Comparison of ENCODE assay signal across 18 cellular contexts in the genomic region with DNA sequence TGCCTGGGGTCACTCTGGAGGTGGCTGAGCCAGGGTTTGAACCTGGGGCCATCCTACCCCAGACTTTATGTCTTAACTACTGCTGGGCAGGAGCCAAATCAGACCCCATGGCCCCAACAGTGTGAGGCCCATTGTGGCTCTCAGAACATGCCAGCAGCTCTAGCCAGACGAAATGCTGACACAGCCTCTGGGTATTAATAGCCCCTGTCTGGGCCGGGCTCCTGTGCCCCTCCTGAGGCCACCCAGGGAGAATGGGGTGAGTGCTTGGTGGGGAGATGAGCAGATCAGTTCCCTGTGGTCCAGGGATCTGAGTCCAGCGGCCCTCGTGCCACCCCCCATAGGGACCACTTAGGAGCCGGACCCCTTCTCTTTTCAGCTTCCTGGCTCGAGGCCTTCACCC. TPM values are rescaled to one million over a fixed set of nuclear protein-coding genes. Genes with fewer than 3 reads are reported as not detected.
A peak's percentile ranks its signal among the peaks of the same experiment; 100 is the strongest.
DNase-seq lines count a peak whose midpoint lies in the region; ATAC-seq, FAIRE-seq and TF ChIP-seq lines count a peak whose summit lies in the region.
"Had no signal": no experiment of that assay in that cellular context is flagged by ENCODE, and none has a peak within 500 bp of the region (broad histone marks: within the 10 kb centered on the region; RNA-seq: fewer than 3 reads in every experiment).

No MANE protein-coding gene starts in this region.

- H2AK5ac ChIP-seq in neuronal stem cell (ENCODE audit: low read depth, low read length): peak overlapping the region; percentile 81

- peaks cover 4% of the 10 kb centered on the region for H3K79me1 ChIP-seq in neuronal stem cell (ENCODE audit: low read depth, low read length)

- no peak overlapping the region for H3K9ac ChIP-seq in HepG2 (ENCODE audit: insufficient read depth, low read depth, low read length)
- H3K9ac ChIP-seq in neuronal stem cell (ENCODE audit: low read depth, low read length, poor library complexity): no peak overlapping the region
- H3K9ac ChIP-seq in skeletal muscle tissue (ENCODE audit: low read depth in 1 of 3, low read length in 3 of 3): peak overlapping the region; percentile 95 to 99 (median 97)

- no peak overlapping the region for H2BK120ac ChIP-seq in neuronal stem cell (ENCODE audit: low read depth, low read length)

- POLR2A ChIA-PET in HepG2 (lab: Yijun Ruan, JAX): no interaction called here

- H2BK15ac ChIP-seq in neuronal stem cell (ENCODE audit: low read length): no peak overlapping the region

- H2BK12ac ChIP-seq in neuronal stem cell (ENCODE audit: low read length): no peak overlapping the region

- H3K4me3 ChIP-seq in HepG2 (replicated peaks in 1 of 3; ENCODE audit: insufficient read depth in 1 of 3, low read depth in 2 of 3, low read length in 3 of 3) (no peak overlapping the region), right lobe of liver (no peak overlapping the region), neuronal stem cell (ENCODE audit: low read length in 2 of 2) (no peak overlapping the region), skeletal muscle tissue (ENCODE audit: low read length in 3 of 3) (peak overlapping the region; percentile 79 to 94 (median 92))
- H3K4me3 ChIP-seq: A549 had no signal

- no peaks in the 10 kb centered on the region for H3K36me3 Mint-ChIP-seq in activated T-cell treated with anti-CD3 and anti-CD28 coated beads, Interleukin-2, amount 50 U/mL, for 24 hours (ENCODE audit: low read depth)

- H3K9me3 ChIP-seq in HepG2 (ENCODE audit: low read length) (no peaks in the 10 kb centered on the region), right lobe of liver (no peaks in the 10 kb centered on the region), neuronal stem cell (replicated peaks in 1 of 2; ENCODE audit: control insufficient read depth in 2 of 2, insufficient read depth in 1 of 2, low read depth in 1 of 2, low read length in 2 of 2) (no peaks in the 10 kb centered on the region), skeletal muscle tissue (ENCODE audit: control insufficient read depth in 3 of 3, low read length in 3 of 3) (no peaks in the 10 kb centered on the region)
- H3K9me3 ChIP-seq: A549, Caco-2 had no signal

- no peak for FAIRE-seq in HepG2 (lab: Jason Lieb, UNC)
- FAIRE-seq: A549, D721Med, H1 had no signal

- no peaks in the 10 kb centered on the region for H3K36me3 ChIP-seq in HepG2 (replicated peaks in 1 of 2; ENCODE audit: control insufficient read depth in 1 of 2, insufficient read depth in 2 of 2, low read length in 2 of 2)
- no peaks in the 10 kb centered on the region for H3K36me3 ChIP-seq in right lobe of liver
- no peaks in the 10 kb centered on the region for H3K36me3 ChIP-seq in neuronal stem cell (replicated peaks in 1 of 2; ENCODE audit: control insufficient read depth in 2 of 2, insufficient read depth in 2 of 2, low read length in 2 of 2)
- H3K36me3 ChIP-seq in skeletal muscle tissue (ENCODE audit: control insufficient read depth in 3 of 3, insufficient read depth in 3 of 3, low read length in 3 of 3): peaks cover 6 to 13% (median 8%) of the 10 kb centered on the region in 3 donors

- H4K8ac ChIP-seq in neuronal stem cell (ENCODE audit: low read depth, low read length): no peak overlapping the region

- H3K4me2 ChIP-seq in HepG2 (ENCODE audit: low read depth, low read length) (no peak overlapping the region), neuronal stem cell (ENCODE audit: insufficient read depth, low read length, poor library complexity, severe bottlenecking) (no peak overlapping the region)
- H3K4me2 ChIP-seq: A549 had no signal

- TF ChIP-seq EP300 in HepG2 (IDR thresholded peaks at IDR 0.05; ENCODE audit: low read depth in 2 of 2, low read length in 2 of 2) (no peak), HepG2 (CRISPR knock-in tag; IDR thresholded peaks at IDR 0.05; ENCODE audit: borderline replicate concordance) (no peak)

- H3K9me3 Mint-ChIP-seq in activated T-cell treated with anti-CD3 and anti-CD28 coated beads, Interleukin-2, amount 50 U/mL, for 24 hours: no peaks in the 10 kb centered on the region
- H3K9me3 Mint-ChIP-seq: CD4-positive, alpha-beta T cell; H9 had no signal

- H3K27ac ChIP-seq in HepG2 (ENCODE audit: extremely low read length, insufficient read depth, low read length) (no peak overlapping the region), right lobe of liver (no peak overlapping the region), neuronal stem cell (replicated peaks; ENCODE audit: low read length) (no peak overlapping the region), skeletal muscle tissue (ENCODE audit: low read depth, low read length) (peak overlapping the region; percentile 97)
- H3K27ac ChIP-seq: 22Rv1, A549, C4-2B had no signal

- no peak overlapping the region for H3K4me3 Mint-ChIP-seq in activated T-cell treated with anti-CD3 and anti-CD28 coated beads, Interleukin-2, amount 50 U/mL, for 24 hours
- H3K4me3 Mint-ChIP-seq: CD4-positive, alpha-beta T cell; H9 had no signal

- peaks cover 3% of the 10 kb centered on the region for H3K27me3 Mint-ChIP-seq in activated T-cell treated with anti-CD3 and anti-CD28 coated beads, Interleukin-2, amount 50 U/mL, for 24 hours
- H3K27me3 Mint-ChIP-seq: CD4-positive, alpha-beta T cell had no signal

- no peak overlapping the region for H2BK5ac ChIP-seq in neuronal stem cell (ENCODE audit: low read length)

- no peak overlapping the region for H3K27ac Mint-ChIP-seq in activated T-cell treated with anti-CD3 and anti-CD28 coated beads, Interleukin-2, amount 50 U/mL, for 24 hours
- H3K27ac Mint-ChIP-seq: CD4-positive, alpha-beta T cell had no signal

- ATAC-seq in Right ventricle myocardium superior (ENCODE audit: poor library complexity): no peak
- ATAC-seq in HepG2: no peak
- ATAC-seq in right lobe of liver: no peak
- ATAC-seq: A549 had no signal

- no peaks in the 10 kb centered on the region for H3K79me2 ChIP-seq in HepG2 (ENCODE audit: insufficient read depth, low read length)

- no peak for TF ChIP-seq CTCF in HepG2 (CRISPR knock-in tag; IDR thresholded peaks at IDR 0.05)
- no peak for TF ChIP-seq CTCF in right lobe of liver (IDR thresholded peaks at IDR 0.05)

- no TSS peak for BruUV-seq in HepG2 (replicated peaks; lab: Mats Ljungman, UMichigan)

- in situ Hi-C loops in HepG2 (cut with HindIII; ENCODE audit: extremely low pct_ligation_motif_present, low pct_unique_long_range_greater_than_20kb): no loop called here

- no peak overlapping the region for H3K14ac ChIP-seq in neuronal stem cell (ENCODE audit: low read length)

- TF ChIP-seq POLR2A in HepG2 (IDR thresholded peaks at IDR 0.05; ENCODE audit: insufficient read depth in 1 of 2, low read depth in 2 of 2, low read length in 2 of 2) (no peak), right lobe of liver (IDR thresholded peaks at IDR 0.05) (no peak)

- DNase-seq in Right ventricle myocardium superior (peak; percentile 40), cardiac septum (ENCODE audit: low spot score) (no peak), HepG2 (ENCODE audit: low spot score) (no peak), right lobe of liver (no peak), neuronal stem cell (ENCODE audit: low spot score) (no peak), NCI-H446 (lab: John Stamatoyannopoulos, UW) (no peak)
- no peak for DNase-seq in activated T-cell treated with anti-CD3 and anti-CD28 coated beads, Interleukin-2, amount 50 U/mL, for 24 hours
- DNase-seq: AML-193; Caco-2; CD4-positive, alpha-beta T cell; GDM1; H9 had no signal

- H3K4ac ChIP-seq in neuronal stem cell (ENCODE audit: low read length): no peak overlapping the region

- H3K18ac ChIP-seq in neuronal stem cell (ENCODE audit: low read length): no peak overlapping the region

- 14% methylated on average over 6 of the region's 6 CpGs for WGBS in HepG2 (ENCODE audit: low lambda C conversion rate)
- no CpG with 5 or more reads among the region's 6 CpGs for WGBS in right lobe of liver (ENCODE audit: insufficient coverage, low coverage, low lambda C conversion rate, missing lambda C conversion rate)
- WGBS in neuronal stem cell (ENCODE audit: extremely low coverage in 2 of 2, insufficient read length in 2 of 2, insufficient replicate concordance in 1 of 2), 2 donors: no CpG with 5 or more reads among the region's 6 CpGs

- H4K20me1 ChIP-seq in HepG2 (ENCODE audit: insufficient read depth, low read length): no peaks in the 10 kb centered on the region

- no peak overlapping the region for H3K23ac ChIP-seq in neuronal stem cell (ENCODE audit: low read depth, low read length, poor library complexity)

- peaks cover 2% of the 10 kb centered on the region for H3K4me1 Mint-ChIP-seq in activated T-cell treated with anti-CD3 and anti-CD28 coated beads, Interleukin-2, amount 50 U/mL, for 24 hours (ENCODE audit: low read depth)

- H2AFZ ChIP-seq in HepG2 (ENCODE audit: low read length) (no peak overlapping the region), neuronal stem cell (ENCODE audit: low read length) (no peak overlapping the region)

- CTCF ChIA-PET in HepG2 (lab: Yijun Ruan, JAX; ENCODE audit: low intra/inter-chr PET ratio, low total read pairs): no interaction called here

- TF ChIP-seq RAD21 in HepG2 (CRISPR knock-in tag; IDR thresholded peaks at IDR 0.05): no peak

- peaks cover 33% of the 10 kb centered on the region for H3K4me1 ChIP-seq in HepG2 (ENCODE audit: insufficient read depth, low read length)
- H3K4me1 ChIP-seq in right lobe of liver: no peaks in the 10 kb centered on the region
- peaks cover 13% of the 10 kb centered on the region in 2 donors for H3K4me1 ChIP-seq in neuronal stem cell (ENCODE audit: control insufficient read depth in 2 of 2, insufficient read depth in 1 of 2, low read depth in 1 of 2, low read length in 2 of 2)
- H3K4me1 ChIP-seq in skeletal muscle tissue (ENCODE audit: control insufficient read depth in 3 of 3, insufficient read depth in 3 of 3, low read length in 3 of 3): peaks cover 40 to 63% (median 59%) of the 10 kb centered on the region in 3 donors
- H3K4me1 ChIP-seq: A549, Caco-2 had no signal

- intact Hi-C loops in Right ventricle myocardium superior (cut with DNase I) (loop anchor here (5.0 kb wide), 1 partner anchor 45 kb away; no protein-coding TSS in a partner anchor), cardiac septum (cut with DNase I) (no loop called here), HepG2 (cut with micrococcal nuclease; ENCODE audit: unreplicated experiment) (no loop called here), right lobe of liver (cut with DNase I) (no loop called here)

- no peak overlapping the region for H4K91ac ChIP-seq in neuronal stem cell (ENCODE audit: low read depth, low read length, poor library complexity)

- H3K27me3 ChIP-seq in HepG2 (ENCODE audit: control insufficient read depth in 1 of 2, insufficient read depth in 2 of 2, low read length in 2 of 2): peaks cover 2 to 31% of the 10 kb centered on the region in 2 experiments; a peak in 3 of 5 replicates
- H3K27me3 ChIP-seq in right lobe of liver: no peaks in the 10 kb centered on the region
- peaks cover 0 to 20% (median 5%) of the 10 kb centered on the region in 3 experiments for H3K27me3 ChIP-seq in neuronal stem cell (ENCODE audit: control insufficient read depth in 3 of 3, insufficient read depth in 3 of 3, low read depth in 1 of 3, low read length in 3 of 3)
- H3K27me3 ChIP-seq in skeletal muscle tissue (ENCODE audit: control insufficient read depth in 3 of 3, insufficient read depth in 3 of 3, low read length in 3 of 3): no peaks in the 10 kb centered on the region

RNA-seq across cellular contexts. Expression of gene PLPP7, which starts 2.2 kb away (rescaled TPM):
- total RNA-seq in Right ventricle myocardium superior (115 TPM), cardiac septum (78.7 TPM), HepG2 (2016; rRNA removed; fragmentation: Illumina TruSeq; extraction: Trizol) (0.66 and 1.2 TPM in 2 replicates), right lobe of liver (under 1 TPM in 5 of 6 experiments, not detected in 1; 0.11 to 0.43 (median 0.22) TPM), skeletal muscle tissue (34.4 TPM)
- total RNA-seq in HepG2 (2016; cell fraction: cytosol; rRNA removed; fragmentation: Illumina TruSeq; extraction: Trizol; ENCODE audit: low read depth): 1.1 TPM in 2 replicates
- 0.85 and 1.0 TPM in 2 replicates for total RNA-seq in HepG2 (2016; cell fraction: insoluble cytoplasmic fraction; rRNA removed; fragmentation: Illumina TruSeq; extraction: Trizol)
- 1.7 TPM in 2 replicates for total RNA-seq in HepG2 (2016; cell fraction: membrane; rRNA removed; fragmentation: Illumina TruSeq; extraction: Trizol)
- total RNA-seq in HepG2 (2016; cell fraction: nucleus; rRNA removed; fragmentation: Illumina TruSeq; extraction: Trizol): 0.28 and 1.4 TPM in 2 replicates
- 0.33 and 0.67 TPM in 2 replicates for polyA plus RNA-seq in HepG2 (2011; rRNA removed)
- 0.47 and 1.0 TPM in 2 replicates for polyA plus RNA-seq in HepG2 (2011; cell fraction: cytosol; rRNA removed)
- polyA plus RNA-seq in HepG2 (2011; cell fraction: nucleus; rRNA removed): 0.66 and 0.87 TPM in 2 replicates
- polyA plus RNA-seq in HepG2 (2012): 0.69 and 0.78 TPM in 2 replicates
- polyA plus RNA-seq in HepG2 (2016; cell fraction: cytosol; fragmentation: Illumina TruSeq; extraction: Trizol; ENCODE audit: low read depth): 1.2 and 1.6 TPM in 2 replicates
- polyA plus RNA-seq in HepG2 (2016; cell fraction: insoluble cytoplasmic fraction; fragmentation: Illumina TruSeq; extraction: Trizol; ENCODE audit: low read depth): 0.74 and 0.82 TPM in 2 replicates
- polyA plus RNA-seq in HepG2 (2016; cell fraction: membrane; fragmentation: Illumina TruSeq; extraction: Trizol; ENCODE audit: low read depth): 1.7 TPM in 2 replicates
- 0.56 and 0.57 TPM in 2 replicates for polyA plus RNA-seq in HepG2 (2016; cell fraction: nucleus; fragmentation: Illumina TruSeq; extraction: Trizol; ENCODE audit: insufficient read depth, low read depth)
- 0.16 and 1.9 TPM in 2 replicates for polyA minus RNA-seq in HepG2 (2011; rRNA and poly(A)+ RNA removed; ENCODE audit: low replicate concordance)
- polyA minus RNA-seq in HepG2 (2011; cell fraction: cytosol; rRNA and poly(A)+ RNA removed): 0.70 and 0.79 TPM in 2 replicates
- 0.52 and 1.1 TPM in 2 replicates for polyA minus RNA-seq in HepG2 (2011; cell fraction: nucleus; rRNA and poly(A)+ RNA removed)
- 4.2 TPM for polyA plus RNA-seq in neuronal stem cell (2013, experiment 1 of 2)
- 4.1 TPM for polyA plus RNA-seq in neuronal stem cell (2013, experiment 2 of 2)

RNA-seq across cellular contexts. Expression of gene FAM78A, which starts 11.1 kb away (rescaled TPM):
- total RNA-seq in Right ventricle myocardium superior (55.7 TPM), cardiac septum (27.2 TPM), HepG2 (2016; rRNA removed; fragmentation: Illumina TruSeq; extraction: Trizol) (0.14 and 0.18 TPM in 2 replicates), right lobe of liver (1 to 10 TPM in 4 of 6 experiments, under 1 TPM in 2; 0.92 to 2.4 (median 1.6) TPM), skeletal muscle tissue (14.6 TPM)
- total RNA-seq in HepG2 (2016; cell fraction: cytosol; rRNA removed; fragmentation: Illumina TruSeq; extraction: Trizol; ENCODE audit: low read depth): not detected in 2 replicates
- total RNA-seq in HepG2 (2016; cell fraction: insoluble cytoplasmic fraction; rRNA removed; fragmentation: Illumina TruSeq; extraction: Trizol): 0.15 and 0.26 TPM in 2 replicates
- 0.15 TPM in 1 of 2 replicates, not detected in the other for total RNA-seq in HepG2 (2016; cell fraction: membrane; rRNA removed; fragmentation: Illumina TruSeq; extraction: Trizol)
- total RNA-seq in HepG2 (2016; cell fraction: nucleus; rRNA removed; fragmentation: Illumina TruSeq; extraction: Trizol): 0.50 and 0.68 TPM in 2 replicates
- polyA plus RNA-seq in HepG2 (2011; rRNA removed): 0.51 and 0.62 TPM in 2 replicates
- polyA plus RNA-seq in HepG2 (2011; cell fraction: cytosol; rRNA removed): 0.37 and 0.43 TPM in 2 replicates
- polyA plus RNA-seq in HepG2 (2011; cell fraction: nucleus; rRNA removed): 0.63 and 0.69 TPM in 2 replicates
- 0.25 and 0.30 TPM in 2 replicates for polyA plus RNA-seq in HepG2 (2012)
- 0.03 and 0.11 TPM in 2 replicates for polyA plus RNA-seq in HepG2 (2016; cell fraction: cytosol; fragmentation: Illumina TruSeq; extraction: Trizol; ENCODE audit: low read depth)
- polyA plus RNA-seq in HepG2 (2016; cell fraction: insoluble cytoplasmic fraction; fragmentation: Illumina TruSeq; extraction: Trizol; ENCODE audit: low read depth): 0.12 and 0.21 TPM in 2 replicates
- polyA plus RNA-seq in HepG2 (2016; cell fraction: membrane; fragmentation: Illumina TruSeq; extraction: Trizol; ENCODE audit: low read depth): 0.07 and 0.10 TPM in 2 replicates
- 0.11 and 0.22 TPM in 2 replicates for polyA plus RNA-seq in HepG2 (2016; cell fraction: nucleus; fragmentation: Illumina TruSeq; extraction: Trizol; ENCODE audit: insufficient read depth, low read depth)
- 0.62 and 23.9 TPM in 2 replicates for polyA minus RNA-seq in HepG2 (2011; rRNA and poly(A)+ RNA removed; ENCODE audit: low replicate concordance)
- polyA minus RNA-seq in HepG2 (2011; cell fraction: cytosol; rRNA and poly(A)+ RNA removed): 0.26 and 0.49 TPM in 2 replicates
- 0.12 and 0.13 TPM in 2 replicates for polyA minus RNA-seq in HepG2 (2011; cell fraction: nucleus; rRNA and poly(A)+ RNA removed)
- 2.7 TPM for polyA plus RNA-seq in neuronal stem cell (2013, experiment 1 of 2)
- polyA plus RNA-seq in neuronal stem cell (2013, experiment 2 of 2): 2.5 TPM

Comparison
In these comparisons a context has a peak if more than half of its experiments do, and no peak if none do; other contexts are left out.
1. H3K4me3 ChIP-seq: peak in skeletal muscle tissue (3 of 3); none in HepG2 (0 of 3), right lobe of liver (0 of 3) and neuronal stem cell (0 of 2).
2. H3K9ac ChIP-seq: peak in skeletal muscle tissue (3 of 3); none in HepG2 (single experiment) and neuronal stem cell (single experiment).
3. RNA of gene PLPP7, which starts 2.2 kb away (total RNA-seq): 115 TPM in Right ventricle myocardium superior (single experiment), 78.7 TPM in cardiac septum (single experiment) and 34.4 TPM in skeletal muscle tissue (single experiment); 0.28 to 1.7 TPM in HepG2 and 0.11 to 0.43 TPM in right lobe of liver; every median in the first group is over 10 times any median in the second.